In genomic region chr1:101235241-101235695, GRCh38 we compare ENCODE assay signal across 2 cellular contexts.
TF ChIP-seq lines count a peak whose summit lies in the region.

No MANE protein-coding gene starts in this region.

TF ChIP-seq in SK-N-SH, 30 proteins besides CTCF, POLR2A, EP300 and RAD21 (continued from another document):
- TF ChIP-seq IRF3 (IDR thresholded peaks at IDR 0.05; ENCODE audit: low read depth, low read length) (no peak), NFIC (IDR thresholded peaks at IDR 0.05; ENCODE audit: borderline replicate concordance) (no peak), GABPA (IDR thresholded peaks at IDR 0.05; ENCODE audit: low read depth) (no peak), RFX5 (IDR thresholded peaks at IDR 0.05; ENCODE audit: low read length) (no peak), RCOR1 (IDR thresholded peaks at IDR 0.05; ENCODE audit: low read length) (no peak), JUND (IDR thresholded peaks at IDR 0.05) (no peak)
- TF ChIP-seq, protein P1, sequence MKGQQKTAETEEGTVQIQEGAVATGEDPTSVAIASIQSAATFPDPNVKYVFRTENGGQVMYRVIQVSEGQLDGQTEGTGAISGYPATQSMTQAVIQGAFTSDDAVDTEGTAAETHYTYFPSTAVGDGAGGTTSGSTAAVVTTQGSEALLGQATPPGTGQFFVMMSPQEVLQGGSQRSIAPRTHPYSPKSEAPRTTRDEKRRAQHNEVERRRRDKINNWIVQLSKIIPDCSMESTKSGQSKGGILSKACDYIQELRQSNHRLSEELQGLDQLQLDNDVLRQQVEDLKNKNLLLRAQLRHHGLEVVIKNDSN (IDR thresholded peaks at IDR 0.05; ENCODE audit: borderline replicate concordance, low read depth) = no peak

TF ChIP-seq in SK-N-SH treated with all-trans-retinoic acid at 6 μM for 48 hours, 23 proteins besides CTCF, POLR2A, EP300 and RAD21 (continued from another document):
- TF ChIP-seq TCF4 (CRISPR knock-in tag; IDR thresholded peaks at IDR 0.05; ENCODE audit: borderline replicate concordance) = no peak
- TF ChIP-seq, protein P2, sequence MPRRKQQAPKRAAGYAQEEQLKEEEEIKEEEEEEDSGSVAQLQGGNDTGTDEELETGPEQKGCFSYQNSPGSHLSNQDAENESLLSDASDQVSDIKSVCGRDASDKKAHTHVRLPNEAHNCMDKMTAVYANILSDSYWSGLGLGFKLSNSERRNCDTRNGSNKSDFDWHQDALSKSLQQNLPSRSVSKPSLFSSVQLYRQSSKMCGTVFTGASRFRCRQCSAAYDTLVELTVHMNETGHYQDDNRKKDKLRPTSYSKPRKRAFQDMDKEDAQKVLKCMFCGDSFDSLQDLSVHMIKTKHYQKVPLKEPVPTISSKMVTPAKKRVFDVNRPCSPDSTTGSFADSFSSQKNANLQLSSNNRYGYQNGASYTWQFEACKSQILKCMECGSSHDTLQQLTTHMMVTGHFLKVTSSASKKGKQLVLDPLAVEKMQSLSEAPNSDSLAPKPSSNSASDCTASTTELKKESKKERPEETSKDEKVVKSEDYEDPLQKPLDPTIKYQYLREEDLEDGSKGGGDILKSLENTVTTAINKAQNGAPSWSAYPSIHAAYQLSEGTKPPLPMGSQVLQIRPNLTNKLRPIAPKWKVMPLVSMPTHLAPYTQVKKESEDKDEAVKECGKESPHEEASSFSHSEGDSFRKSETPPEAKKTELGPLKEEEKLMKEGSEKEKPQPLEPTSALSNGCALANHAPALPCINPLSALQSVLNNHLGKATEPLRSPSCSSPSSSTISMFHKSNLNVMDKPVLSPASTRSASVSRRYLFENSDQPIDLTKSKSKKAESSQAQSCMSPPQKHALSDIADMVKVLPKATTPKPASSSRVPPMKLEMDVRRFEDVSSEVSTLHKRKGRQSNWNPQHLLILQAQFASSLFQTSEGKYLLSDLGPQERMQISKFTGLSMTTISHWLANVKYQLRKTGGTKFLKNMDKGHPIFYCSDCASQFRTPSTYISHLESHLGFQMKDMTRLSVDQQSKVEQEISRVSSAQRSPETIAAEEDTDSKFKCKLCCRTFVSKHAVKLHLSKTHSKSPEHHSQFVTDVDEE (CRISPR knock-in tag; IDR thresholded peaks at IDR 0.05) = no peak
- TF ChIP-seq, protein P3, sequence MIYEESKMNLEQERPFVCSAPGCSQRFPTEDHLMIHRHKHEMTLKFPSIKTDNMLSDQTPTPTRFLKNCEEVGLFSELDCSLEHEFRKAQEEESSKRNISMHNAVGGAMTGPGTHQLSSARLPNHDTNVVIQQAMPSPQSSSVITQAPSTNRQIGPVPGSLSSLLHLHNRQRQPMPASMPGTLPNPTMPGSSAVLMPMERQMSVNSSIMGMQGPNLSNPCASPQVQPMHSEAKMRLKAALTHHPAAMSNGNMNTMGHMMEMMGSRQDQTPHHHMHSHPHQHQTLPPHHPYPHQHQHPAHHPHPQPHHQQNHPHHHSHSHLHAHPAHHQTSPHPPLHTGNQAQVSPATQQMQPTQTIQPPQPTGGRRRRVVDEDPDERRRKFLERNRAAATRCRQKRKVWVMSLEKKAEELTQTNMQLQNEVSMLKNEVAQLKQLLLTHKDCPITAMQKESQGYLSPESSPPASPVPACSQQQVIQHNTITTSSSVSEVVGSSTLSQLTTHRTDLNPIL (CRISPR knock-in tag; IDR thresholded peaks at IDR 0.05; ENCODE audit: low read depth) = no peak
